8 cellular contexts compared by ENCODE assay signal in the genomic region with DNA sequence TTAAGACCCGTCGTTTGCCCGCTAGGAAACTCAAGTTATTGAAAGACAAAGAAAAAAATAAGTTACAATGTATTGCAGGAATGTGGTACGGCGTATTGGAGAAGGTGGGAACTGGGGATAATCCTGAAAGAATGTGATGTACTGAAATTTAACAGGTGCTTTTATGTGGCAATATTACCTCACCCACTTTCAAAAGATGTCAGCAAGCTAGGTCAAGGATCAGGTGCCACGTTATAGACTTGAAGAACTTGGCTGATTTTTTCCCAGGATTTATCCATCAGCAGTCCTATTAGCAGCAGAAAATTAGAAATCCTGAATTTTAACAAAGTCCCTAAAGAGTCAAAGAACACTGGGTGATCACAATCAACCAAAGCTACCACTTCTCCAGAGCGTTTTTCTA. TPM values are rescaled to one million over a fixed set of nuclear protein-coding genes. Genes with fewer than 3 reads are reported as not detected.
A peak's percentile ranks its signal among the peaks of the same experiment; 100 is the strongest.
DNase-seq lines count a peak whose midpoint lies in the region; ATAC-seq and TF ChIP-seq lines count a peak whose summit lies in the region.
"Not testable (repeated sequence)": the region's sequence is repeated elsewhere in the genome, so short reads cannot be mapped to it uniquely, and the experiment has no call there.

No MANE protein-coding gene starts in this region.

- H3K27ac Mint-ChIP-seq in activated naive CD8-positive, alpha-beta T cell treated with anti-CD3 and anti-CD28 coated beads, Interleukin-2, amount 50 U/mL, for 24 hours, result peak overlapping the region; percentile 94
- peak overlapping the region; percentile 97 for H3K27ac Mint-ChIP-seq in type B pancreatic cell

- not testable (repeated sequence) for H3K27me3 Mint-ChIP-seq in activated naive CD8-positive, alpha-beta T cell treated with anti-CD3 and anti-CD28 coated beads, Interleukin-2, amount 50 U/mL, for 24 hours; type B pancreatic cell

- H3K36me3 ChIP-seq in SJCRH30; osteoblast (ENCODE audit: insufficient read depth, low read length): not testable (repeated sequence)

- H3K27ac ChIP-seq in SJCRH30, result peak overlapping the region; percentile 78
- peak overlapping the region; percentile 89 for H3K27ac ChIP-seq in epithelial cell of prostate
- peak overlapping the region; percentile 99 for H3K27ac ChIP-seq in osteoblast (ENCODE audit: low read depth, low read length)

- not testable (repeated sequence) for H3K9me3 ChIP-seq in SJCRH30 (replicated peaks); osteoblast (ENCODE audit: low read depth, low read length)

- peak overlapping the region; percentile 97 for H3K4me3 Mint-ChIP-seq in activated naive CD8-positive, alpha-beta T cell treated with anti-CD3 and anti-CD28 coated beads, Interleukin-2, amount 50 U/mL, for 24 hours
- peak overlapping the region; percentile 95 for H3K4me3 Mint-ChIP-seq in type B pancreatic cell

- peaks cover 38% of the 10 kb centered on the region for H3K79me2 ChIP-seq in osteoblast (ENCODE audit: insufficient read depth, low read length)

- not testable (repeated sequence) for TF ChIP-seq CTCF in osteoblast (IDR thresholded peaks at IDR 0.05; ENCODE audit: extremely low read depth, low read depth, low read length); type B pancreatic cell (conservative IDR thresholded peaks at IDR 0.05)

- not testable (repeated sequence) for H2AFZ ChIP-seq in osteoblast (ENCODE audit: low read length)

- not testable (repeated sequence) for H4K20me1 ChIP-seq in osteoblast (ENCODE audit: insufficient read depth, low read length)

- H3K4me3 ChIP-seq in SJCRH30 (peak overlapping the region; percentile 77), osteoblast (ENCODE audit: insufficient read depth, low read length) (peak overlapping the region; percentile 92)

- peaks cover 10% of the 10 kb centered on the region for H3K4me1 Mint-ChIP-seq in activated naive CD8-positive, alpha-beta T cell treated with anti-CD3 and anti-CD28 coated beads, Interleukin-2, amount 50 U/mL, for 24 hours
- peaks cover 15% of the 10 kb centered on the region for H3K4me1 Mint-ChIP-seq in type B pancreatic cell (ENCODE audit: unreplicated experiment)

- DNase-seq in DMS53 (lab: John Stamatoyannopoulos, UW), result peak; percentile 5
- not testable (repeated sequence) for DNase-seq in SJCRH30; activated naive CD8-positive, alpha-beta T cell treated with anti-CD3 and anti-CD28 coated beads, Interleukin-2, amount 50 U/mL, for 24 hours; epithelial cell of prostate (ENCODE audit: low read depth, low spot score); osteoblast (ENCODE audit: insufficient read length, low spot score, missing footprints); type B pancreatic cell (ENCODE audit: extremely low spot score, unreplicated experiment)
- peak; percentile 27 for DNase-seq in kidney glomerular epithelial cell (lab: John Stamatoyannopoulos, UW)

- not testable (repeated sequence) for H3K9me3 Mint-ChIP-seq in activated naive CD8-positive, alpha-beta T cell treated with anti-CD3 and anti-CD28 coated beads, Interleukin-2, amount 50 U/mL, for 24 hours; type B pancreatic cell

- H3K27me3 ChIP-seq in SJCRH30; osteoblast (ENCODE audit: insufficient read depth, low read length): not testable (repeated sequence)

- H3K4me2 ChIP-seq in osteoblast (ENCODE audit: insufficient read depth, low read length), result peak overlapping the region; percentile 79

- peak; percentile 9 for ATAC-seq in HG03135 (IDR thresholded peaks at IDR 0.05; ENCODE audit: unreplicated experiment)
- ATAC-seq in activated naive CD8-positive, alpha-beta T cell treated with anti-CD3 and anti-CD28 coated beads, Interleukin-2, amount 50 U/mL, for 24 hours, result not testable (repeated sequence)

- H3K36me3 Mint-ChIP-seq in activated naive CD8-positive, alpha-beta T cell treated with anti-CD3 and anti-CD28 coated beads, Interleukin-2, amount 50 U/mL, for 24 hours (ENCODE audit: low read depth); type B pancreatic cell: not testable (repeated sequence)

- H3K4me1 ChIP-seq in SJCRH30 (peaks cover 20% of the 10 kb centered on the region), osteoblast (ENCODE audit: insufficient read depth, low read length) (peaks cover 25% of the 10 kb centered on the region)

RNA-seq across cellular contexts. Expression of a gene that starts 0.6 kb away (rescaled TPM):
- 26.5 and 30.7 TPM in 2 replicates for total RNA-seq in SJCRH30 (2014; rRNA removed; shearing (Covaris generic))
- total RNA-seq in osteoblast (95.2 and 118 TPM in 2 replicates), type B pancreatic cell (ENCODE audit: low replicate concordance) (24.3 and 30.0 TPM in 2 replicates)
